15 cellular contexts compared by ENCODE assay signal in the genomic region with DNA sequence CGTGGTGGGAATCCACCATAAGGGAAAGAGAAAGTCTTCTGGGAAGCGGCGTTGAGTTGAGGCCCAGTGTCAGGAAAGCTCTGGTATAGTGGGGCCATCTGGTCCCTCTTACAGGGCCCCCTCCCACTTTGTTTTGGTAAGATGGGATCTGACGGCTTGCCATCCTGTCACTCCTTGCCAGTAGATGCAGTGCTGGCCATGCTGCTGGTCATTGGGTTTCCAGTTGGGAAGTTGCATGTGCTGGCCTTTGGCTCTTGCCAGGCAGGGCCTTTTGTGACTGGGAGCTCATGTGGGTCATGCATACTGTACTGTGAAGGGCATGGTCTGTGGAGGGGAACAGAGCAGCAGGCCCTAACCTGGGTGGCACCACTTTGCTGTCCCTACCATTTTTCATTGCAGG. TPM values are rescaled to one million over a fixed set of nuclear protein-coding genes. Genes with fewer than 3 reads are reported as not detected.
A peak's percentile ranks its signal among the peaks of the same experiment; 100 is the strongest.
DNase-seq lines count a peak whose midpoint lies in the region; ATAC-seq, FAIRE-seq and TF ChIP-seq lines count a peak whose summit lies in the region.
"Had no signal": no experiment of that assay in that cellular context is flagged by ENCODE, and none has a peak within 500 bp of the region (broad histone marks: within the 10 kb centered on the region; RNA-seq: fewer than 3 reads in every experiment).

No MANE protein-coding gene starts in this region.

- H3K4me2 ChIP-seq in Karpas-422 (ENCODE audit: low read depth, low read length, poor library complexity, severe bottlenecking) = peak overlapping the region; percentile 96
- H3K4me2 ChIP-seq in H1 (ENCODE audit: insufficient read depth in 1 of 2, low read depth in 2 of 2, low read length in 2 of 2) = no peak overlapping the region

- H3K14ac ChIP-seq in H1 (ENCODE audit: insufficient read length) = no peak overlapping the region

- peak overlapping the region; percentile 92 for H3K27ac ChIP-seq in Karpas-422 (ENCODE audit: low read length)
- no peak overlapping the region for H3K27ac ChIP-seq in H1 (ENCODE audit: low read depth, low read length)
- H3K27ac ChIP-seq in upper lobe of right lung = no peak overlapping the region
- H3K27ac ChIP-seq: SJSA1 had no signal

- POLR2A ChIA-PET in H1 (lab: Charles Lee; ENCODE audit: partially characterized antibody) = no interaction called here

- no peaks in the 10 kb centered on the region for H3K9me2 ChIP-seq in Karpas-422 (replicated peaks; ENCODE audit: insufficient read depth, low read length)

- H3K36me3 ChIP-seq in Karpas-422 (ENCODE audit: insufficient read depth, low read length) = peaks cover 45% of the 10 kb centered on the region
- no peaks in the 10 kb centered on the region for H3K36me3 ChIP-seq in H1 (ENCODE audit: control insufficient read depth in 2 of 4, insufficient read depth in 4 of 4, low read length in 3 of 4)
- H3K36me3 ChIP-seq in upper lobe of right lung = no peaks in the 10 kb centered on the region
- H3K36me3 ChIP-seq: MG63 had no signal

- H3K4me3 ChIP-seq in Karpas-422 (ENCODE audit: low read length) = peak overlapping the region; percentile 92; the same call in 1 of the 2 replicates
- H3K4me3 ChIP-seq in H1 (ENCODE audit: extremely low read depth in 1 of 4, insufficient read depth in 2 of 4, low read depth in 3 of 4, low read length in 4 of 4) = no peak overlapping the region
- no peak overlapping the region for H3K4me3 ChIP-seq in upper lobe of right lung
- H3K4me3 ChIP-seq: MG63, SJSA1 had no signal

- peaks cover 84% of the 10 kb centered on the region for H3K79me2 ChIP-seq in Karpas-422 (ENCODE audit: low read length)
- peaks cover 0 to 33% of the 10 kb centered on the region in 2 experiments; a peak in 2 of 4 replicates for H3K79me2 ChIP-seq in H1 (ENCODE audit: control insufficient read depth in 1 of 2, insufficient read depth in 2 of 2, low read length in 2 of 2)

- intact Hi-C loops in upper lobe of right lung (cut with DNase I) = no loop called here

- 0 out of 2 replicates have a peak overlapping the region, but pooled peaks have one; percentile 23 for H2BK12ac ChIP-seq in H1 (ENCODE audit: low read depth, low read length)

- no peak for TF ChIP-seq EP300 in H1 (IDR thresholded peaks at IDR 0.05; ENCODE audit: borderline replicate concordance in 1 of 2, low read depth in 2 of 2, low read length in 2 of 2)

- no peak for TF ChIP-seq POLR2A in H1 (IDR thresholded peaks at IDR 0.05; ENCODE audit: control extremely low read depth in 1 of 2, low read depth in 2 of 2, low read length in 2 of 2)

- no peak for FAIRE-seq in H1 (lab: Jason Lieb, UNC)
- FAIRE-seq: H54 had no signal

- H3K56ac ChIP-seq in H1 (replicated peaks; ENCODE audit: insufficient read length, low read depth, low read length) = no peak overlapping the region

- H3K9me3 Mint-ChIP-seq in activated naive CD4-positive, alpha-beta T cell treated with anti-CD3 and anti-CD28 coated beads, Interleukin-2, amount 50 U/mL, for 72 hours = no peaks in the 10 kb centered on the region

- no peak overlapping the region for H3K4ac ChIP-seq in H1 (replicated peaks; ENCODE audit: insufficient read length, low read depth, low read length)

- H2BK120ac ChIP-seq in H1 (replicated peaks; ENCODE audit: low read depth, low read length) = no peak overlapping the region

- no peak for TF ChIP-seq RAD21 in H1 (IDR thresholded peaks at IDR 0.05 in 1 of 2, conservative IDR thresholded peaks at IDR 0.05 in 1 of 2; ENCODE audit: low read depth in 2 of 2, low read length in 2 of 2)

- H3K23ac ChIP-seq in H1 (ENCODE audit: insufficient read length) = no peak overlapping the region

- no peaks in the 10 kb centered on the region for H3K79me1 ChIP-seq in H1 (ENCODE audit: low read depth, low read length)

- no peak overlapping the region for H4K91ac ChIP-seq in H1 (replicated peaks; ENCODE audit: insufficient read length, low read length)

- H4K20me1 ChIP-seq in Karpas-422 (ENCODE audit: insufficient read depth, low read depth, low read length) = peaks cover 37% of the 10 kb centered on the region
- H4K20me1 ChIP-seq in H1 (replicated peaks in 1 of 2; ENCODE audit: control insufficient read depth in 1 of 2, insufficient read depth in 2 of 2, low read length in 2 of 2) = peaks cover 0 to 1% of the 10 kb centered on the region in 2 experiments

- no peaks in the 10 kb centered on the region for H3K9me3 ChIP-seq in Karpas-422 (ENCODE audit: low read length)
- no peaks in the 10 kb centered on the region for H3K9me3 ChIP-seq in H1 (ENCODE audit: insufficient read depth in 2 of 2, low read depth in 1 of 2, low read length in 1 of 2)
- H3K9me3 ChIP-seq in upper lobe of right lung = no peaks in the 10 kb centered on the region
- H3K9me3 ChIP-seq: MG63 had no signal

- H2AFZ ChIP-seq in Karpas-422 (ENCODE audit: low read length) (no peak overlapping the region), H1 (ENCODE audit: low read length) (no peak overlapping the region)

- H3K23me2 ChIP-seq in H1 (ENCODE audit: low read depth, low read length) = peaks cover 7% of the 10 kb centered on the region; the same call in 1 of the 2 replicates

- no peak for DNase-seq in activated naive CD4-positive, alpha-beta T cell treated with anti-CD3 and anti-CD28 coated beads, Interleukin-2, amount 50 U/mL, for 72 hours (ENCODE audit: low spot score in 2 of 2)
- no peak for DNase-seq in activated naive CD4-positive, alpha-beta T cell treated with anti-CD3 and anti-CD28 coated beads, Interleukin-2, amount 50 U/mL, for 16 hours
- DNase-seq in Karpas-422 = no peak
- no peak for DNase-seq in H1 (ENCODE audit: low read depth in 1 of 2, low spot score in 2 of 2)
- DNase-seq in COR-L47 (lab: John Stamatoyannopoulos, UW) = no peak
- no peak for DNase-seq in activated CD8-positive, alpha-beta memory T cell treated with anti-CD3 and anti-CD28 coated beads, Interleukin-2, amount 50 U/mL, for 48 hours
- no peak for DNase-seq in upper lobe of right lung
- DNase-seq: DMS53, foreskin fibroblast, MG63, NCI-H1694 treated with DMSO at 0.1 percent for 48 hours, NCI-H345 had no signal

- no peak for ATAC-seq in activated naive CD4-positive, alpha-beta T cell treated with anti-CD3 and anti-CD28 coated beads, Interleukin-2, amount 50 U/mL, for 72 hours
- ATAC-seq in HG03108 (IDR thresholded peaks at IDR 0.05; ENCODE audit: unreplicated experiment) (no peak), upper lobe of right lung (no peak)

- H3K4me1 ChIP-seq in Karpas-422 (ENCODE audit: low read length) = peaks cover 74% of the 10 kb centered on the region
- peaks cover 0 to 9% (median 7%) of the 10 kb centered on the region in 4 experiments; a peak in 6 of 7 replicates for H3K4me1 ChIP-seq in H1 (replicated peaks in 1 of 4; ENCODE audit: control insufficient read depth in 3 of 4, insufficient read depth in 4 of 4, low read length in 3 of 4)
- H3K4me1 ChIP-seq in upper lobe of right lung = peaks cover 30% of the 10 kb centered on the region

- H3K36me3 Mint-ChIP-seq in activated naive CD4-positive, alpha-beta T cell treated with anti-CD3 and anti-CD28 coated beads, Interleukin-2, amount 50 U/mL, for 72 hours = peaks cover 32 to 40% of the 10 kb centered on the region in 2 donors

- no peak overlapping the region for H2BK15ac ChIP-seq in H1 (ENCODE audit: low read length)

- no peak overlapping the region for H4K5ac ChIP-seq in H1 (ENCODE audit: insufficient read length, low read depth, low read length)

- no peak overlapping the region for H2BK5ac ChIP-seq in H1 (ENCODE audit: low read depth, low read length)

- no peak overlapping the region for H2BK20ac ChIP-seq in H1 (ENCODE audit: low read length)

- peak overlapping the region; percentile 59 to 86 for H3K27ac Mint-ChIP-seq in activated naive CD4-positive, alpha-beta T cell treated with anti-CD3 and anti-CD28 coated beads, Interleukin-2, amount 50 U/mL, for 72 hours

- no peak overlapping the region for H4K8ac ChIP-seq in H1 (ENCODE audit: extremely low read depth, insufficient read depth, low read length)

- H3K9ac ChIP-seq in Karpas-422 (ENCODE audit: low read length) (peak overlapping the region; percentile 96; the same call in 1 of the 2 replicates), H1 (replicated peaks in 1 of 4; ENCODE audit: extremely low read depth in 1 of 4, low read depth in 3 of 4, low read length in 3 of 4) (no peak overlapping the region)

- H3K27me3 ChIP-seq in Karpas-422 (ENCODE audit: low read length) = no peaks in the 10 kb centered on the region
- peaks cover 0 to 10% (median 8%) of the 10 kb centered on the region in 4 experiments; a peak in 5 of 7 replicates for H3K27me3 ChIP-seq in H1 (replicated peaks in 1 of 4; ENCODE audit: control insufficient read depth in 3 of 4, extremely low read depth in 1 of 4, insufficient read depth in 3 of 4, low read length in 3 of 4)
- H3K27me3 ChIP-seq in upper lobe of right lung = no peaks in the 10 kb centered on the region
- H3K27me3 ChIP-seq: MG63, SJSA1 had no signal

- CTCF ChIA-PET in H1 (lab: Charles Lee; ENCODE audit: partially characterized antibody) = interaction anchor here (0.5 to 1.0 kb wide), 2 partner anchors 15 to 270 kb away, joined by 3 read pairs; no protein-coding TSS in a partner anchor

- no peak overlapping the region for H3K18ac ChIP-seq in H1 (ENCODE audit: extremely low read depth, low read length)

- no peak overlapping the region for H2AK5ac ChIP-seq in H1 (ENCODE audit: low read depth, low read length)

- TF ChIP-seq CTCF in H1 (IDR thresholded peaks at IDR 0.05; ENCODE audit: control extremely low read depth in 1 of 3, insufficient read depth in 1 of 3, low read depth in 1 of 3, low read length in 3 of 3) (no peak), upper lobe of right lung (IDR thresholded peaks at IDR 0.05) (no peak)

- WGBS in H1 (ENCODE audit: extremely low coverage in 1 of 2, insufficient coverage in 1 of 2, insufficient read length in 1 of 2, insufficient replicate concordance in 2 of 2, low coverage in 1 of 2, low lambda C conversion rate in 2 of 2, missing lambda C conversion rate in 1 of 2), 2 experiments = 83% methylated on average over 4 of the region's 4 CpGs; no CpG with 5 or more reads in 1 of the 2 experiments

TF ChIP-seq in H1, 55 proteins besides CTCF, POLR2A, EP300 and RAD21 (continues in another document):
- TF ChIP-seq FOSL1 (IDR thresholded peaks at IDR 0.05; ENCODE audit: insufficient read depth, low read depth, low read length) (no peak), CBX5 (IDR thresholded peaks at IDR 0.05; ENCODE audit: low read depth, low read length) (no peak)

RNA-seq across cellular contexts. Expression of gene TRAF3, which starts 3.8 kb away (rescaled TPM):
- 10 to 100 TPM; 54.9 to 97.0 TPM for total RNA-seq in activated naive CD4-positive, alpha-beta T cell treated with anti-CD3 and anti-CD28 coated beads, Interleukin-2, amount 50 U/mL, for 72 hours
- total RNA-seq in Karpas-422 (2014; rRNA removed; shearing (Covaris generic); ENCODE audit: low replicate concordance) = 79.1 and 135 TPM in 2 replicates
- 10.0 and 12.1 TPM in 2 replicates for total RNA-seq in H1 (2021; fragmentation: NEBNext Ultra II Directional; extraction: Animal tissue kit (Norgen Biotek cat#: 25700))
- polyA plus RNA-seq in H1 (2011; rRNA removed) = 5.8 and 6.5 TPM in 2 replicates
- polyA plus RNA-seq in H1 (2011; cell fraction: cytosol; rRNA removed) = 6.7 TPM
- 11.0 TPM for polyA plus RNA-seq in H1 (2011; cell fraction: nucleus; rRNA removed)
- 6.8 to 8.1 TPM (median 7.6 TPM) in 4 replicates for polyA plus RNA-seq in H1 (2012, experiment 1 of 2)
- 3.8 TPM for polyA plus RNA-seq in H1 (2012, experiment 2 of 2)
- polyA plus RNA-seq in H1 (2013, experiment 1 of 2) = 4.9 TPM
- polyA plus RNA-seq in H1 (2013, experiment 2 of 2) = 5.2 TPM
- polyA minus RNA-seq in H1 (2011; rRNA and poly(A)+ RNA removed) = 14.0 and 19.4 TPM in 2 replicates
- 4.9 TPM for polyA minus RNA-seq in H1 (2011; cell fraction: cytosol; rRNA and poly(A)+ RNA removed)
- 10.2 TPM for polyA minus RNA-seq in H1 (2011; cell fraction: nucleus; rRNA and poly(A)+ RNA removed)
- total RNA-seq in upper lobe of right lung = 22.3 TPM
